ENCODE assay signal across 13 cellular contexts in genomic region chr12:9759680-9760592, GRCh38. TPM values are rescaled to one million over a fixed set of nuclear protein-coding genes. Genes with fewer than 3 reads are reported as not detected.
DNase-seq lines count a peak whose midpoint lies in the region; ATAC-seq and TF ChIP-seq lines count a peak whose summit lies in the region.
"Had no signal": no experiment of that assay in that cellular context is flagged by ENCODE, and none has a peak within 500 bp of the region (broad histone marks: within the 10 kb centered on the region; RNA-seq: fewer than 3 reads in every experiment).

No MANE protein-coding gene starts in this region.

- intact Hi-C loops in spleen (cut with DNase I; ENCODE audit: low total_unique reads) = no loop called here

- no peaks in the 10 kb centered on the region for H3K27me3 ChIP-seq in GM06990 (replicated peaks; ENCODE audit: control insufficient read depth, insufficient read depth, low read length)
- H3K27me3 ChIP-seq in spleen (replicated peaks in 1 of 7) = no peaks in the 10 kb centered on the region
- H3K27me3 ChIP-seq: heart right ventricle had no signal

- H3K4me3 ChIP-seq in GM06990 (replicated peaks; ENCODE audit: low read depth, low read length) (peak overlapping the region; percentile 71), spleen (peak overlapping the region; percentile 37 to 72 (median 43))

- H3K4me1 ChIP-seq in spleen = peaks cover 0 to 87% (median 56%) of the 10 kb centered on the region in 6 donors

- DNase-seq in GM06990 (ENCODE audit: extremely low read depth, insufficient read length) (no peak), NCI-H526 (lab: John Stamatoyannopoulos, UW) (peak; percentile 42 to 50), spleen (no peak), Kasumi-1 (lab: John Stamatoyannopoulos, UW) (no peak)
- peak; percentile 33 for DNase-seq in central memory CD4-positive, alpha-beta T cell
- DNase-seq in stimulated activated CD4-positive, alpha-beta T cell treated with anti-CD3 and anti-CD28 coated beads, Interleukin-4, amount 100 ng/mL, for 1 hour = no peak
- DNase-seq: H9, heart right ventricle, NCI-H1694 had no signal

- TF ChIP-seq POLR2A in spleen (IDR thresholded peaks at IDR 0.05) = no peak

- H3K9me3 ChIP-seq in spleen = no peaks in the 10 kb centered on the region
- H3K9me3 ChIP-seq: heart right ventricle had no signal

- peak overlapping the region; percentile 71 to 90 (median 84) for H3K27ac ChIP-seq in spleen

- WGBS in spleen, 5 donors = 26 to 46% (median 35%) methylated on average over 3 of the region's 3 CpGs

- ATAC-seq in GM18909 (IDR thresholded peaks at IDR 0.05; ENCODE audit: poor library complexity, unreplicated experiment) (no peak), HG02852 (IDR thresholded peaks at IDR 0.05; ENCODE audit: unreplicated experiment) (no peak)
- ATAC-seq: SK-N-SH treated with all-trans-retinoic acid at 6 μM for 48 hours had no signal

- H3K36me3 ChIP-seq in GM06990 (ENCODE audit: control insufficient read depth, insufficient read depth, low read length) (peaks cover 2% of the 10 kb centered on the region), spleen (peaks cover 0 to 19% (median 9%) of the 10 kb centered on the region in 6 donors)

- TF ChIP-seq CTCF in GM06990 (IDR thresholded peaks at IDR 0.05; ENCODE audit: insufficient read depth, low read length, poor library complexity, severe bottlenecking) (no peak), spleen (IDR thresholded peaks at IDR 0.05 in 8 of 11, conservative IDR thresholded peaks at IDR 0.05 in 3 of 11) (no peak)

RNA-seq across cellular contexts. Expression of gene CD69, which starts 0.8 kb away (rescaled TPM):
- total RNA-seq in spleen = 100 to 1,000 TPM in 1 of 7 donors, 10 to 100 TPM in 6; 29.5 to 123 (median 65.6) TPM
- polyA plus RNA-seq in spleen = 10 to 100 TPM; 49.2 to 71.6 (median 55.1) TPM
- total RNA-seq: H9 had no signal

RNA-seq across cellular contexts. Expression of gene CLECL1, which starts 27.0 kb away (rescaled TPM):
- 10 to 100 TPM in 6 of 7 donors, 1 to 10 TPM in 1; 6.3 to 18.1 (median 13.2) TPM for total RNA-seq in spleen
- polyA plus RNA-seq in spleen = 100 to 1,000 TPM in 1 of 3 donors, 10 to 100 TPM in 2; 24.2 to 103 (median 40.4) TPM
- total RNA-seq: H9, lower leg skin had no signal

Comparison
In these comparisons a context has a peak if more than half of its experiments do, and no peak if none do; other contexts are left out.
1. DNase-seq: peak in NCI-H526 (2 of 2) and central memory CD4-positive, alpha-beta T cell (single experiment); none in GM06990 (single experiment), spleen (single experiment), Kasumi-1 (0 of 2) and stimulated activated CD4-positive, alpha-beta T cell treated with anti-CD3 and anti-CD28 coated beads, Interleukin-4, amount 100 ng/mL, for 1 hour (single experiment).